34 cellular contexts compared by ENCODE assay signal in genomic region chr22:49276567-49276966, GRCh38.
"Had no signal": no experiment of that assay in that cellular context is flagged by ENCODE, and none has a peak within 500 bp of the region (broad histone marks: within the 10 kb centered on the region; RNA-seq: fewer than 3 reads in every experiment).

No MANE protein-coding gene starts in this region.

- H3K27ac ChIP-seq: adrenal gland, body of pancreas, brain microvascular endothelial cell, breast epithelium, VCaP had no signal

- H3K4me1 ChIP-seq: adrenal gland, body of pancreas, breast epithelium had no signal

- H3K4me3 Mint-ChIP-seq: activated B cell treated with CpG ODN at 0.5 μM for 24 hours; activated CD4-positive, alpha-beta memory T cell treated with anti-CD3 and anti-CD28 coated beads for 36 hours; activated CD4-positive, alpha-beta T cell treated with anti-CD3 and anti-CD28 coated beads, Interleukin-2, amount 10 ng/mL, durations not matched to agents 24 days and 14 days; activated CD8-positive, alpha-beta T cell treated with anti-CD3 and anti-CD28 coated beads for 36 hours; activated naive CD4-positive, alpha-beta T cell treated with anti-CD3 and anti-CD28 coated beads for 36 hours; activated naive CD8-positive, alpha-beta T cell treated with anti-CD3 and anti-CD28 coated beads for 36 hours; activated T-cell treated with anti-CD3 and anti-CD28 coated beads, Interleukin-2, amount 50 U/mL, for 4 hours; activated T-cell treated with anti-CD3 and anti-CD28 coated beads, Interleukin-2, amount 50 U/mL, for 72 hours; activated T-helper 1 cell treated with anti-CD3 and anti-CD28 coated beads, Interleukin-12 subunit alpha, Interleukin-12 subunit beta, Interleukin-2, Interleukin-4 antibody, amounts not matched to agents 30 ng/mL and 10 ng/mL and 1 ng/mL, durations not matched to agents 14 hours and 24 hours and 36 hours; activated T-helper 17 cell treated with anti-CD3 and anti-CD28 coated beads, Interleukin-2, amount 50 U/mL, for 72 hours; T-helper 1 cell treated with Interleukin-12 subunit alpha and Interleukin-12 subunit beta and Interleukin-4 antibody, amounts not matched to agents 30 μg/mL and 1 μg/mL, for 36 hours had no signal

- DNase-seq: activated B cell treated with CpG ODN at 0.5 μM for 24 hours; activated CD4-positive, alpha-beta memory T cell treated with anti-CD3 and anti-CD28 coated beads for 36 hours; activated CD4-positive, alpha-beta T cell treated with anti-CD3 and anti-CD28 coated beads for 4 hours; activated CD4-positive, alpha-beta T cell treated with anti-CD3 and anti-CD28 coated beads, Interleukin-2, amount 10 ng/mL, durations not matched to agents 24 days and 14 days; activated CD4-positive, alpha-beta T cell treated with anti-CD3 and anti-CD28 coated beads, Interleukin-2, amount 50 U/mL, for 1 hour; activated CD4-positive, alpha-beta T cell treated with anti-CD3 and anti-CD28 coated beads, Interleukin-2, amount 50 U/mL, for 4 hours; activated CD4-positive, CD25-positive, alpha-beta regulatory T cell treated with anti-CD3 and anti-CD28 coated beads, Interleukin-2, amount 50 U/mL, for 72 hours; activated CD8-positive, alpha-beta memory T cell treated with anti-CD3 and anti-CD28 coated beads, Interleukin-2, amount 50 U/mL, for 4 hours; activated CD8-positive, alpha-beta T cell treated with anti-CD3 and anti-CD28 coated beads for 36 hours; activated effector memory CD4-positive, alpha-beta T cell treated with anti-CD3 and anti-CD28 coated beads, Interleukin-2, amount 50 U/mL, for 16 hours; activated gamma-delta T cell treated with Interleukin-2 at 50 U/mL for 16 hours; activated naive CD4-positive, alpha-beta T cell; activated naive CD4-positive, alpha-beta T cell treated with anti-CD3 and anti-CD28 coated beads for 36 hours; activated naive CD4-positive, alpha-beta T cell treated with anti-CD3 and anti-CD28 coated beads, Interleukin-2, amount 50 U/mL, for 16 hours; activated naive CD8-positive, alpha-beta T cell treated with anti-CD3 and anti-CD28 coated beads for 36 hours; activated T-cell treated with anti-CD3 and anti-CD28 coated beads for 4 hours; activated T-cell treated with anti-CD3 and anti-CD28 coated beads, Interleukin-2, amount 50 U/mL, for 1 hour; activated T-cell treated with anti-CD3 and anti-CD28 coated beads, Interleukin-2, amount 50 U/mL, for 4 hours; activated T-cell treated with anti-CD3 and anti-CD28 coated beads, Interleukin-2, amount 50 U/mL, for 72 hours; adrenal gland; amniotic stem cell; body of pancreas; brain microvascular endothelial cell; central memory CD4-positive, alpha-beta T cell; T-helper 1 cell; T-helper 9 cell had no signal

- ATAC-seq: activated CD8-positive, alpha-beta T cell treated with anti-CD3 and anti-CD28 coated beads for 36 hours; activated naive CD4-positive, alpha-beta T cell treated with anti-CD3 and anti-CD28 coated beads, Interleukin-2, amount 50 U/mL, for 72 hours; activated T-cell treated with anti-CD3 and anti-CD28 coated beads, Interleukin-2, amount 50 U/mL, for 4 hours; activated T-cell treated with anti-CD3 and anti-CD28 coated beads, Interleukin-2, amount 50 U/mL, for 72 hours; activated T-helper 17 cell treated with anti-CD3 and anti-CD28 coated beads, Interleukin-2, amount 50 U/mL, for 72 hours; body of pancreas had no signal

- H3K27me3 ChIP-seq: body of pancreas, brain microvascular endothelial cell had no signal

- H3K36me3 ChIP-seq: adrenal gland, brain microvascular endothelial cell, breast epithelium had no signal

- FAIRE-seq: astrocyte, TTC549 had no signal

- H3K9me3 ChIP-seq: adrenal gland, body of pancreas had no signal

- H3K36me3 Mint-ChIP-seq: activated CD4-positive, alpha-beta memory T cell treated with anti-CD3 and anti-CD28 coated beads for 36 hours; activated naive CD8-positive, alpha-beta T cell treated with anti-CD3 and anti-CD28 coated beads for 36 hours had no signal

- H3K4me1 Mint-ChIP-seq: activated B cell treated with CpG ODN at 0.5 μM for 24 hours; activated CD4-positive, alpha-beta T cell treated with anti-CD3 and anti-CD28 coated beads, Interleukin-2, amount 10 ng/mL, durations not matched to agents 24 days and 14 days; activated naive CD8-positive, alpha-beta T cell treated with anti-CD3 and anti-CD28 coated beads for 36 hours; activated T-helper 17 cell treated with anti-CD3 and anti-CD28 coated beads, Interleukin-2, amount 50 U/mL, for 72 hours had no signal

- H3K4me3 ChIP-seq: adrenal gland, body of pancreas, breast epithelium had no signal

- H3K27ac Mint-ChIP-seq: activated B cell treated with CpG ODN at 0.5 μM for 24 hours; activated CD4-positive, alpha-beta memory T cell treated with anti-CD3 and anti-CD28 coated beads for 36 hours; activated CD4-positive, alpha-beta T cell treated with anti-CD3 and anti-CD28 coated beads, Interleukin-2, amount 10 ng/mL, durations not matched to agents 24 days and 14 days; activated CD8-positive, alpha-beta T cell treated with anti-CD3 and anti-CD28 coated beads for 36 hours; activated naive CD4-positive, alpha-beta T cell treated with anti-CD3 and anti-CD28 coated beads for 36 hours; activated naive CD4-positive, alpha-beta T cell treated with anti-CD3 and anti-CD28 coated beads, Interleukin-2, amount 50 U/mL, for 72 hours; activated naive CD8-positive, alpha-beta T cell treated with anti-CD3 and anti-CD28 coated beads for 36 hours; activated T-cell treated with anti-CD3 and anti-CD28 coated beads, Interleukin-2, amount 50 U/mL, for 72 hours; activated T-helper 1 cell treated with anti-CD3 and anti-CD28 coated beads, Interleukin-12 subunit alpha, Interleukin-12 subunit beta, Interleukin-2, Interleukin-4 antibody, amounts not matched to agents 30 ng/mL and 10 ng/mL and 1 ng/mL, durations not matched to agents 14 hours and 24 hours and 36 hours; activated T-helper 17 cell treated with anti-CD3 and anti-CD28 coated beads, Interleukin-2, amount 50 U/mL, for 72 hours; T-helper 1 cell treated with Interleukin-12 subunit alpha and Interleukin-12 subunit beta and Interleukin-4 antibody, amounts not matched to agents 30 μg/mL and 1 μg/mL, for 36 hours had no signal
